ENCODE assay signal across 22 cellular contexts in genomic region chr7:127874049-127874636, GRCh38.
DNase-seq lines count a peak whose midpoint lies in the region; ATAC-seq and TF ChIP-seq lines count a peak whose summit lies in the region.
"Had no signal": no experiment of that assay in that cellular context is flagged by ENCODE, and none has a peak within 500 bp of the region (broad histone marks: within the 10 kb centered on the region; RNA-seq: fewer than 3 reads in every experiment).

No MANE protein-coding gene starts in this region.

- H3K4me1 ChIP-seq in esophagus squamous epithelium = no peaks in the 10 kb centered on the region

- no peaks in the 10 kb centered on the region for H3K27me3 Mint-ChIP-seq in activated T-helper 1 cell treated with anti-CD3 and anti-CD28 coated beads, Interleukin-12 subunit alpha, Interleukin-12 subunit beta, Interleukin-2, Interleukin-4 antibody, amounts not matched to agents 30 ng/mL and 10 ng/mL and 1 ng/mL, durations not matched to agents 14 hours and 24 hours and 36 hours (ENCODE audit: insufficient read depth)
- H3K27me3 Mint-ChIP-seq: activated naive CD4-positive, alpha-beta T cell treated with anti-CD3 and anti-CD28 coated beads, Interleukin-2, amount 10 ng/mL, durations not matched to agents 7 days and 5 days; CD8-positive, alpha-beta memory T cell; type B pancreatic cell had no signal

- 89 to 93% methylated on average over 2 of the region's 2 CpGs for WGBS in esophagus squamous epithelium, 2 donors

- no peak overlapping the region for H3K4me3 Mint-ChIP-seq in activated T-helper 1 cell treated with anti-CD3 and anti-CD28 coated beads, Interleukin-12 subunit alpha, Interleukin-12 subunit beta, Interleukin-2, Interleukin-4 antibody, amounts not matched to agents 30 ng/mL and 10 ng/mL and 1 ng/mL, durations not matched to agents 14 hours and 24 hours and 36 hours
- H3K4me3 Mint-ChIP-seq: activated naive CD4-positive, alpha-beta T cell treated with anti-CD3 and anti-CD28 coated beads, Interleukin-2, amount 10 ng/mL, durations not matched to agents 7 days and 5 days; CD8-positive, alpha-beta memory T cell; neural progenitor cell; type B pancreatic cell had no signal

- H3K9me3 Mint-ChIP-seq in activated T-helper 1 cell treated with anti-CD3 and anti-CD28 coated beads, Interleukin-12 subunit alpha, Interleukin-12 subunit beta, Interleukin-2, Interleukin-4 antibody, amounts not matched to agents 30 ng/mL and 10 ng/mL and 1 ng/mL, durations not matched to agents 14 hours and 24 hours and 36 hours = no peaks in the 10 kb centered on the region
- H3K9me3 Mint-ChIP-seq: activated naive CD4-positive, alpha-beta T cell treated with anti-CD3 and anti-CD28 coated beads, Interleukin-2, amount 10 ng/mL, durations not matched to agents 7 days and 5 days; CD8-positive, alpha-beta memory T cell; neural progenitor cell; type B pancreatic cell had no signal

- H3K27ac Mint-ChIP-seq in activated T-helper 1 cell treated with anti-CD3 and anti-CD28 coated beads, Interleukin-12 subunit alpha, Interleukin-12 subunit beta, Interleukin-2, Interleukin-4 antibody, amounts not matched to agents 30 ng/mL and 10 ng/mL and 1 ng/mL, durations not matched to agents 14 hours and 24 hours and 36 hours = peak overlapping the region; percentile 46
- H3K27ac Mint-ChIP-seq: activated naive CD4-positive, alpha-beta T cell treated with anti-CD3 and anti-CD28 coated beads, Interleukin-2, amount 10 ng/mL, durations not matched to agents 7 days and 5 days; neural progenitor cell; type B pancreatic cell had no signal

- H3K27me3 ChIP-seq in esophagus squamous epithelium = no peaks in the 10 kb centered on the region
- H3K27me3 ChIP-seq: neural progenitor cell had no signal

- H3K27ac ChIP-seq in esophagus squamous epithelium = no peak overlapping the region
- H3K27ac ChIP-seq: neural progenitor cell, RWPE1 had no signal

- no peaks in the 10 kb centered on the region for H3K9me3 ChIP-seq in esophagus squamous epithelium
- H3K9me3 ChIP-seq: mucosa of descending colon had no signal

- H3K36me3 ChIP-seq in esophagus squamous epithelium = no peaks in the 10 kb centered on the region
- H3K36me3 ChIP-seq: neural progenitor cell had no signal

- H3K4me1 Mint-ChIP-seq in activated T-helper 1 cell treated with anti-CD3 and anti-CD28 coated beads, Interleukin-12 subunit alpha, Interleukin-12 subunit beta, Interleukin-2, Interleukin-4 antibody, amounts not matched to agents 30 ng/mL and 10 ng/mL and 1 ng/mL, durations not matched to agents 14 hours and 24 hours and 36 hours (ENCODE audit: low read depth) = no peaks in the 10 kb centered on the region
- H3K4me1 Mint-ChIP-seq: activated naive CD4-positive, alpha-beta T cell treated with anti-CD3 and anti-CD28 coated beads, Interleukin-2, amount 10 ng/mL, durations not matched to agents 7 days and 5 days had no signal

- no peak for TF ChIP-seq POLR2A in esophagus squamous epithelium (IDR thresholded peaks at IDR 0.05)

- peaks cover 10% of the 10 kb centered on the region for H3K36me3 Mint-ChIP-seq in activated T-helper 1 cell treated with anti-CD3 and anti-CD28 coated beads, Interleukin-12 subunit alpha, Interleukin-12 subunit beta, Interleukin-2, Interleukin-4 antibody, amounts not matched to agents 30 ng/mL and 10 ng/mL and 1 ng/mL, durations not matched to agents 14 hours and 24 hours and 36 hours (ENCODE audit: low read depth)
- H3K36me3 Mint-ChIP-seq: neural progenitor cell, type B pancreatic cell had no signal

- TF ChIP-seq CTCF in esophagus squamous epithelium (IDR thresholded peaks at IDR 0.05) = no peak

- peak; percentile 55 for ATAC-seq in HG02870 (IDR thresholded peaks at IDR 0.05; ENCODE audit: unreplicated experiment)
- no peak for ATAC-seq in GM19328 (IDR thresholded peaks at IDR 0.05; ENCODE audit: unreplicated experiment)
- ATAC-seq in GM18511 (IDR thresholded peaks at IDR 0.05; ENCODE audit: unreplicated experiment) = no peak
- ATAC-seq: mucosa of descending colon had no signal

- no peak overlapping the region for H3K4me3 ChIP-seq in esophagus squamous epithelium
- H3K4me3 ChIP-seq: mucosa of descending colon, neural progenitor cell, smooth muscle cell had no signal

- intact Hi-C loops in activated T-helper 1 cell treated with anti-CD3 and anti-CD28 coated beads, Interleukin-12 subunit alpha, Interleukin-12 subunit beta, Interleukin-2, Interleukin-4 antibody, amounts not matched to agents 30 ng/mL and 10 ng/mL and 1 ng/mL, durations not matched to agents 14 hours and 24 hours and 36 hours (cut with micrococcal nuclease) = loop anchor here (1.0 to 2.0 kb wide), 3 partner anchors 18 to 24 kb away; no protein-coding TSS in a partner anchor
- intact Hi-C loops in esophagus squamous epithelium (cut with DNase I) = no loop called here

- DNase-seq in stimulated activated CD4-positive, alpha-beta T cell treated with anti-CD3 and anti-CD28 coated beads, Interleukin-1b, Interleukin-23, amount 100 ng/mL, for 48 hours = peak; percentile 28
- no peak for DNase-seq in stimulated activated CD4-positive, alpha-beta T cell treated with anti-CD3 and anti-CD28 coated beads, Interleukin-15, amount 100 ng/mL, for 24 hours
- DNase-seq in activated T-helper 1 cell treated with anti-CD3 and anti-CD28 coated beads, Interleukin-12 subunit alpha, Interleukin-12 subunit beta, Interleukin-2, Interleukin-4 antibody, amounts not matched to agents 30 ng/mL and 10 ng/mL and 1 ng/mL, durations not matched to agents 14 hours and 24 hours and 36 hours (ENCODE audit: low spot score) = no peak
- no peak for DNase-seq in esophagus squamous epithelium (lab: John Stamatoyannopoulos, UW)
- DNase-seq: activated CD8-positive, alpha-beta memory T cell treated with anti-CD3 and anti-CD28 coated beads, Interleukin-2, amount 50 U/mL, for 4 hours; activated naive CD4-positive, alpha-beta T cell treated with anti-CD3 and anti-CD28 coated beads, Interleukin-2, amount 10 ng/mL, durations not matched to agents 7 days and 5 days; CD8-positive, alpha-beta memory T cell; cerebellar nuclear complex; DMS79 treated with DMSO at 0.1 percent for 48 hours; foreskin melanocyte; hippocampal formation; KBM-7; mucosa of descending colon; NCI-H146; stimulated activated CD4-positive, alpha-beta T cell treated with anti-CD3 and anti-CD28 coated beads, Interleukin-4, amount 100 ng/mL, for 24 hours had no signal
